Comparison of ENCODE assay signal across 26 cellular contexts in the genomic region with DNA sequence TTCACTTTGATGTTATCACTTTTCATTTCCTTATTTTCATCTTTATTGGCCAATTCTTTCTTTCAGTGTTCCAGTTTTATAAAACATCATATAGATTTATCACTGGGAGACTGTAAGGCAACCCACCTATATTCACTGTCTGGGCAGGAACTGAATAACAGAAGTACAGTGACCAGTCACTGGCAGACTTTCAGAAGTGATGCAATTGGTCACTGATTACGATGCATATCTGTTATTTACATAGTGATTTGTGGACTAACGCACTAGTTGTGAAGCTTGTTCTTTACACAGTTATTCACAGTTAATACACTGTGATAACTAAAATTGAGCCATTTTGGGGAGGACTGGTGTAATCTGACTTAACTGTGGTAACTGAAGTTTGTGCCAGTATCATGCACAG.
DNase-seq lines count a peak whose midpoint lies in the region; ATAC-seq, FAIRE-seq and TF ChIP-seq lines count a peak whose summit lies in the region.
"Had no signal": no experiment of that assay in that cellular context is flagged by ENCODE, and none has a peak within 500 bp of the region (broad histone marks: within the 10 kb centered on the region; RNA-seq: fewer than 3 reads in every experiment).

No MANE protein-coding gene starts in this region.

- no peaks in the 10 kb centered on the region for H3K4me1 Mint-ChIP-seq in activated naive CD8-positive, alpha-beta T cell treated with anti-CD3 and anti-CD28 coated beads for 36 hours
- H3K4me1 Mint-ChIP-seq: naive thymus-derived CD8-positive, alpha-beta T cell; T-cell had no signal

- H3K9me3 Mint-ChIP-seq in activated naive CD8-positive, alpha-beta T cell treated with anti-CD3 and anti-CD28 coated beads for 36 hours: no peaks in the 10 kb centered on the region
- H3K9me3 Mint-ChIP-seq: T-cell had no signal

- DNase-seq in OCI-M1 (lab: John Stamatoyannopoulos, UW) (peak; percentile 31), endothelial cell of umbilical vein (ENCODE audit: low read depth, low spot score) (peak; percentile 39), left lobe of liver (ENCODE audit: low spot score) (no peak), NCI-H2081 treated with DMSO at 0.1 percent for 48 hours (lab: John Stamatoyannopoulos, UW) (no peak), uterus (no peak)
- no peak for DNase-seq in activated naive CD8-positive, alpha-beta T cell treated with anti-CD3 and anti-CD28 coated beads for 36 hours
- DNase-seq: activated naive CD4-positive, alpha-beta T cell; activated T-cell treated with anti-CD3 and anti-CD28 coated beads, Interleukin-2, amount 50 U/mL, for 48 hours; EL; glutamatergic neuron; islet precursor cell; naive thymus-derived CD8-positive, alpha-beta T cell; NCI-H1048; NCI-H187; NCI-H2171; NCI-H510A treated with DMSO at 0.1 percent for 48 hours; stimulated activated CD4-positive, alpha-beta T cell treated with anti-CD3 and anti-CD28 coated beads, Interleukin-12 subunit alpha, Interleukin-12 subunit beta, amount 100 ng/mL, for 4 hours; stimulated activated CD4-positive, alpha-beta T cell treated with anti-CD3 and anti-CD28 coated beads, Interleukin-4, amount 100 ng/mL, for 24 hours; T-cell; tibial artery had no signal

- CTCF ChIA-PET in endothelial cell of umbilical vein (lab: Charles Lee): no interaction called here

- H3K27ac ChIP-seq in endothelial cell of umbilical vein (ENCODE audit: insufficient read depth, low read depth, low read length) (no peak overlapping the region), uterus (no peak overlapping the region)
- H3K27ac ChIP-seq: BLaER1, RWPE1, tibial artery had no signal

- H3K4me3 Mint-ChIP-seq in activated naive CD8-positive, alpha-beta T cell treated with anti-CD3 and anti-CD28 coated beads for 36 hours: no peak overlapping the region
- H3K4me3 Mint-ChIP-seq: mesothelial cell of epicardium; naive thymus-derived CD8-positive, alpha-beta T cell; T-cell had no signal

- no peak overlapping the region for H3K4me2 ChIP-seq in endothelial cell of umbilical vein (ENCODE audit: insufficient read depth, low read length)
- H3K4me2 ChIP-seq: BLaER1 had no signal

- H3K4me3 ChIP-seq in endothelial cell of umbilical vein (replicated peaks in 1 of 3; ENCODE audit: insufficient read depth in 1 of 3, low read depth in 1 of 3, low read length in 3 of 3): no peak overlapping the region
- H3K4me3 ChIP-seq in uterus: no peak overlapping the region
- H3K4me3 ChIP-seq: BLaER1, tibial artery had no signal

- H3K27me3 ChIP-seq in endothelial cell of umbilical vein (ENCODE audit: control insufficient read depth in 2 of 2, insufficient read depth in 2 of 2, low read length in 2 of 2): no peaks in the 10 kb centered on the region
- H3K27me3 ChIP-seq in uterus: no peaks in the 10 kb centered on the region
- H3K27me3 ChIP-seq: BLaER1, tibial artery had no signal

- H4K20me1 ChIP-seq in endothelial cell of umbilical vein (replicated peaks; ENCODE audit: control insufficient read depth, extremely low read depth, insufficient read depth, low read length): no peaks in the 10 kb centered on the region
- H4K20me1 ChIP-seq: BLaER1 had no signal

- H3K9me1 ChIP-seq in endothelial cell of umbilical vein (replicated peaks; ENCODE audit: control insufficient read depth, extremely low read depth, insufficient read depth, low read length): no peaks in the 10 kb centered on the region

- peak overlapping the region; percentile 66 for H2AFZ ChIP-seq in endothelial cell of umbilical vein (ENCODE audit: low read depth, low read length)

- POLR2A ChIA-PET in endothelial cell of umbilical vein (lab: Charles Lee): no interaction called here

- no peak overlapping the region for H3K27ac Mint-ChIP-seq in activated naive CD8-positive, alpha-beta T cell treated with anti-CD3 and anti-CD28 coated beads for 36 hours
- H3K27ac Mint-ChIP-seq: mesothelial cell of epicardium; naive thymus-derived CD8-positive, alpha-beta T cell; progenitor cell of endocrine pancreas; T-cell had no signal

- H3K36me3 Mint-ChIP-seq in activated naive CD8-positive, alpha-beta T cell treated with anti-CD3 and anti-CD28 coated beads for 36 hours: no peaks in the 10 kb centered on the region
- H3K36me3 Mint-ChIP-seq: naive thymus-derived CD8-positive, alpha-beta T cell; T-cell had no signal

- intact Hi-C loops in endothelial cell of umbilical vein (cut with micrococcal nuclease) (loop anchor here (2.0 to 5.0 kb wide), 2 partner anchors 37 to 1361 kb away; no protein-coding TSS in a partner anchor), uterus (cut with DNase I; ENCODE audit: low total_unique reads) (no loop called here)

- H3K4me1 ChIP-seq in endothelial cell of umbilical vein (ENCODE audit: control insufficient read depth, extremely low read depth, insufficient read depth, low read length) (peaks cover 31% of the 10 kb centered on the region), uterus (no peaks in the 10 kb centered on the region)
- H3K4me1 ChIP-seq: BLaER1, tibial artery had no signal

- no peak for TF ChIP-seq CTCF in endothelial cell of umbilical vein (IDR thresholded peaks at IDR 0.05; ENCODE audit: extremely low read depth in 1 of 2, insufficient read depth in 1 of 2, low read depth in 1 of 2, low read length in 2 of 2)
- TF ChIP-seq CTCF in uterus (IDR thresholded peaks at IDR 0.05): no peak

- BruUV-seq in endothelial cell of umbilical vein (replicated peaks; lab: Mats Ljungman, UMichigan): no TSS peak

- H3K36me3 ChIP-seq in endothelial cell of umbilical vein (ENCODE audit: control insufficient read depth in 2 of 2, extremely low read depth in 1 of 2, insufficient read depth in 2 of 2, low read length in 2 of 2) (no peaks in the 10 kb centered on the region), uterus (no peaks in the 10 kb centered on the region)
- H3K36me3 ChIP-seq: BLaER1, tibial artery had no signal

- TF ChIP-seq POLR2A in endothelial cell of umbilical vein (IDR thresholded peaks at IDR 0.05; ENCODE audit: low read depth, low read length) (no peak), uterus (IDR thresholded peaks at IDR 0.05) (no peak)

- H3K27me3 Mint-ChIP-seq in activated naive CD8-positive, alpha-beta T cell treated with anti-CD3 and anti-CD28 coated beads for 36 hours: peaks cover 12% of the 10 kb centered on the region
- H3K27me3 Mint-ChIP-seq: progenitor cell of endocrine pancreas, T-cell had no signal

- ATAC-seq in left lobe of liver (peak; percentile 30), HG02759 (IDR thresholded peaks at IDR 0.05; ENCODE audit: unreplicated experiment) (no peak)
- ATAC-seq: naive thymus-derived CD8-positive, alpha-beta T cell; sciatic nerve; T-cell had no signal

- H3K9me3 ChIP-seq in endothelial cell of umbilical vein (replicated peaks; ENCODE audit: control insufficient read depth, insufficient read depth, low read length) (no peaks in the 10 kb centered on the region), uterus (no peaks in the 10 kb centered on the region)
- H3K9me3 ChIP-seq: tibial artery had no signal

- H3K9ac ChIP-seq in endothelial cell of umbilical vein (replicated peaks; ENCODE audit: extremely low read depth, insufficient read depth, low read length): no peak overlapping the region
- H3K9ac ChIP-seq: BLaER1 had no signal

- dilution Hi-C loops in endothelial cell of umbilical vein (cut with MboI; ENCODE audit: extremely low pct_ligation_motif_present, low sequenced_read_pairs): no loop called here

- no peak for FAIRE-seq in endothelial cell of umbilical vein (lab: Jason Lieb, UNC)

- no peaks in the 10 kb centered on the region for H3K79me2 ChIP-seq in endothelial cell of umbilical vein (ENCODE audit: control insufficient read depth, insufficient read depth, low read length)

TF ChIP-seq in endothelial cell of umbilical vein, 7 proteins besides CTCF, POLR2A, EP300 and RAD21:
- TF ChIP-seq EZH2 (IDR thresholded peaks at IDR 0.05; ENCODE audit: borderline replicate concordance, low read depth, low read length, severe bottlenecking) (no peak), POLR2AphosphoS5 (IDR thresholded peaks at IDR 0.05; ENCODE audit: insufficient read depth, low read depth, low read length) (no peak), MAX (IDR thresholded peaks at IDR 0.05; ENCODE audit: insufficient read depth, insufficient read length) (no peak), MYC (IDR thresholded peaks at IDR 0.05; ENCODE audit: low read depth, low read length) (no peak), JUN (IDR thresholded peaks at IDR 0.05; ENCODE audit: borderline replicate concordance, insufficient read depth, insufficient read length, low read depth) (no peak)

Comparison
In these comparisons a context has a peak if more than half of its experiments do, and no peak if none do; other contexts are left out.
1. DNase-seq: peak in OCI-M1 (single experiment) and endothelial cell of umbilical vein (single experiment); none in left lobe of liver (single experiment), NCI-H2081 treated with DMSO at 0.1 percent for 48 hours (single experiment), uterus (0 of 2) and activated naive CD8-positive, alpha-beta T cell treated with anti-CD3 and anti-CD28 coated beads for 36 hours (single experiment).